10 cellular contexts compared by ENCODE assay signal in genomic region chr9:131658753-131659129, GRCh38.
DNase-seq lines count a peak whose midpoint lies in the region; ATAC-seq, FAIRE-seq and TF ChIP-seq lines count a peak whose summit lies in the region.
"Had no signal": no experiment of that assay in that cellular context is flagged by ENCODE, and none has a peak within 500 bp of the region (broad histone marks: within the 10 kb centered on the region; RNA-seq: fewer than 3 reads in every experiment).

No MANE protein-coding gene starts in this region.

- WGBS in A549 (ENCODE audit: missing lambda C conversion rate): 51% methylated on average over 4 of the region's 4 CpGs

- FAIRE-seq in A549 (lab: Jason Lieb, UNC) (no peak), GM18507 (lab: Jason Lieb, UNC) (peak; percentile 18)

- H3K9me3 Mint-ChIP-seq in activated naive CD8-positive, alpha-beta T cell (ENCODE audit: low read depth): no peaks in the 10 kb centered on the region

- TF ChIP-seq RAD21 in A549 (conservative IDR thresholded peaks at IDR 0.05 in 1 of 2, IDR thresholded peaks at IDR 0.05 in 1 of 2): no peak

- H3K4me3 Mint-ChIP-seq in activated naive CD8-positive, alpha-beta T cell: peak overlapping the region; percentile 83
- H3K4me3 Mint-ChIP-seq: brain had no signal

- POLR2A ChIA-PET in A549 (lab: Yijun Ruan, JAX): no interaction called here

- H3K4me1 Mint-ChIP-seq in activated naive CD8-positive, alpha-beta T cell (ENCODE audit: low read depth): peaks cover 86% of the 10 kb centered on the region

- H3K4me2 ChIP-seq in A549: peak overlapping the region; percentile 75

- peak overlapping the region; percentile 97 for H3K27ac Mint-ChIP-seq in activated naive CD8-positive, alpha-beta T cell

- H3K9me3 ChIP-seq in A549 (0 out of 3 replicates have a peak, but pooled peaks cover under 1% of the 10 kb centered on the region), mucosa of rectum (ENCODE audit: control insufficient read depth in 2 of 2, low read length in 2 of 2) (no peaks in the 10 kb centered on the region)

- no peak for TF ChIP-seq POLR2A in A549 (IDR thresholded peaks at IDR 0.05; ENCODE audit: low read length)

- ATAC-seq in A549: peak; percentile 11 to 31; a peak in 3 of 6 replicates
- ATAC-seq in GM18909 (IDR thresholded peaks at IDR 0.05; ENCODE audit: poor library complexity, unreplicated experiment): no peak

- TF ChIP-seq EP300 in A549 (IDR thresholded peaks at IDR 0.05): no peak

- H3K36me3 Mint-ChIP-seq in activated naive CD8-positive, alpha-beta T cell: peaks cover 10% of the 10 kb centered on the region

- H3K4me3 ChIP-seq in A549 (0 out of 3 replicates have a peak overlapping the region, but pooled peaks have one; percentile 1), mucosa of rectum (ENCODE audit: low read length in 2 of 2) (no peak overlapping the region)

- no peak overlapping the region for H3K9ac ChIP-seq in mucosa of rectum (ENCODE audit: low read depth in 1 of 2, low read length in 2 of 2)

- H3K27me3 ChIP-seq in mucosa of rectum (ENCODE audit: control insufficient read depth in 2 of 2, insufficient read depth in 2 of 2, low read length in 2 of 2): no peaks in the 10 kb centered on the region

- H3K4me1 ChIP-seq in A549 (peaks cover 43% of the 10 kb centered on the region), mucosa of rectum (ENCODE audit: control insufficient read depth in 2 of 2, insufficient read depth in 2 of 2, low read length in 2 of 2) (peaks cover 30 to 37% of the 10 kb centered on the region in 2 donors)

- peak overlapping the region; percentile 66 to 78 for H3K27ac ChIP-seq in A549
- peak overlapping the region; percentile 26 to 40 for H3K27ac ChIP-seq in mucosa of rectum (ENCODE audit: low read depth in 2 of 2, low read length in 2 of 2)

- no peak for TF ChIP-seq CTCF in A549 (IDR thresholded peaks at IDR 0.05)

- no peaks in the 10 kb centered on the region for H3K27me3 Mint-ChIP-seq in activated naive CD8-positive, alpha-beta T cell
- H3K27me3 Mint-ChIP-seq: brain had no signal

- H3K36me3 ChIP-seq in mucosa of rectum (ENCODE audit: control insufficient read depth in 2 of 2, insufficient read depth in 2 of 2, low read length in 2 of 2): no peaks in the 10 kb centered on the region

- DNase-seq in A549 (ENCODE audit: low read depth in 1 of 2, low spot score in 1 of 2): no peak
- no peak for DNase-seq in GM18507 (ENCODE audit: extremely low spot score, insufficient read length, low read depth)
- no peak for DNase-seq in NCI-H187 treated with DMSO at 0.1 percent for 48 hours (lab: John Stamatoyannopoulos, UW)
- no peak for DNase-seq in SIG-M5 (lab: John Stamatoyannopoulos, UW)
- no peak for DNase-seq in iPS-NIHi11 (ENCODE audit: low spot score)
- DNase-seq: NCI-H446 had no signal

- CTCF ChIA-PET in A549 (lab: Yijun Ruan, JAX): interaction anchor here (0.9 to 1.6 kb wide), 6 partner anchors 13 to 82 kb away, joined by 3 to 6 read pairs (median 4); no protein-coding TSS in a partner anchor

TF ChIP-seq in A549, 52 proteins besides CTCF, POLR2A, EP300 and RAD21:
- TF ChIP-seq MAFK (IDR thresholded peaks at IDR 0.05; ENCODE audit: partially characterized antibody): no peak
- TF ChIP-seq ZNF302 (CRISPR knock-in tag; IDR thresholded peaks at IDR 0.05): no peak
- no peak for TF ChIP-seq RFX5 (IDR thresholded peaks at IDR 0.05)
- TF ChIP-seq CBX2 (IDR thresholded peaks at IDR 0.05; ENCODE audit: borderline replicate concordance, low read depth): no peak
